In genomic region chr13:34959489-34959888, GRCh38 we compare ENCODE assay signal across 8 cellular contexts.
"Had no signal": no experiment of that assay in that cellular context is flagged by ENCODE, and none has a peak within 500 bp of the region (broad histone marks: within the 10 kb centered on the region; RNA-seq: fewer than 3 reads in every experiment).

No MANE protein-coding gene starts in this region.

- ATAC-seq: HCT116 had no signal

- H3K27me3 Mint-ChIP-seq: IgD-negative memory B cell had no signal

- H3K36me3 ChIP-seq: HAP-1 had no signal

- H2AFZ ChIP-seq: GM23338 had no signal

- H3K9me3 Mint-ChIP-seq: HFFc6, IgD-negative memory B cell had no signal

- H3K27ac ChIP-seq: HL-60 had no signal

- H3K4me3 Mint-ChIP-seq: GM23338, HFFc6, IgD-negative memory B cell had no signal

- H3K27ac Mint-ChIP-seq: HFFc6, IgD-negative memory B cell had no signal

- DNase-seq: H7, HFFc6, KG1 had no signal

- H3K4me3 ChIP-seq: GM23338, HAP-1 had no signal
